Comparison of ENCODE assay signal across 1 cellular context in the genomic region with DNA sequence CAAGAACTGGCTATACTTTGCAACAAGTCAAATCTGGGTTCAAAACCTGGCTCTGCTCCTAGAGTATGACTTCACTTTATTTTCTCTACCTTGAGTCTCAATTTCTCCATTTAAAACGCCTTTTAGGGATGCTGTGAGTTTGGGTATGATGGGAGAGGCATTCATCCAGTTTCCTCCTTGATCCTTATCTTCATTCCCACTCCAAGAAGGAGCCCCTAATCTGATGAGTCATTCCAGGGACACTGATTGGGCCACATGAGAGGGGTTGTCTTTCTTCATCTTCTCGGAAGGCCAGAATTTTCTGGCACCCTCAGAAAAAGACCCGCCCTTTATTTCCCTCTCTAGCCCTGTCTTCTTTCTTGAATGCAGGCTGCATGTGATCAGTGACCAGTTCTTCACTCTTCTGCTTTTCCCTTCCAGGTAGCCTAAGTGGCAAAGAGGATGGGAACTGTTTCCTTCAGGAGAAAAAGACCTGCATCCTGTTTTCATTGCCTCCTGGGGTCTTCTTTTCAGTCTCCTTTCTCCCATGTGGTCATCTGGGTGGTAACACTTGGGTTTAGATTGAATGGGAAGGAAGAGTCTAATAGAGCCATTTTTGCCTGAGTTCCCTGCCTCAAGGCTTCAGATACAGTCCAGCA.
TF ChIP-seq lines count a peak whose summit lies in the region.

No MANE protein-coding gene starts in this region.

TF ChIP-seq in SK-N-SH treated with all-trans-retinoic acid at 6 μM for 48 hours, 23 proteins besides CTCF, POLR2A, EP300 and RAD21 (continued from another document):
- TF ChIP-seq TSHZ2 (CRISPR knock-in tag; IDR thresholded peaks at IDR 0.05) (no peak), ZNF70 (CRISPR knock-in tag; IDR thresholded peaks at IDR 0.05) (no peak), ESRRG (CRISPR knock-in tag; IDR thresholded peaks at IDR 0.05) (no peak), GLIS3 (CRISPR knock-in tag; IDR thresholded peaks at IDR 0.05) (no peak), TOX (CRISPR knock-in tag; IDR thresholded peaks at IDR 0.05; ENCODE audit: borderline replicate concordance) (no peak), ZNF8 (CRISPR knock-in tag; IDR thresholded peaks at IDR 0.05) (no peak), OSR1 (CRISPR knock-in tag; IDR thresholded peaks at IDR 0.05) (no peak)
- TF ChIP-seq, protein P1, sequence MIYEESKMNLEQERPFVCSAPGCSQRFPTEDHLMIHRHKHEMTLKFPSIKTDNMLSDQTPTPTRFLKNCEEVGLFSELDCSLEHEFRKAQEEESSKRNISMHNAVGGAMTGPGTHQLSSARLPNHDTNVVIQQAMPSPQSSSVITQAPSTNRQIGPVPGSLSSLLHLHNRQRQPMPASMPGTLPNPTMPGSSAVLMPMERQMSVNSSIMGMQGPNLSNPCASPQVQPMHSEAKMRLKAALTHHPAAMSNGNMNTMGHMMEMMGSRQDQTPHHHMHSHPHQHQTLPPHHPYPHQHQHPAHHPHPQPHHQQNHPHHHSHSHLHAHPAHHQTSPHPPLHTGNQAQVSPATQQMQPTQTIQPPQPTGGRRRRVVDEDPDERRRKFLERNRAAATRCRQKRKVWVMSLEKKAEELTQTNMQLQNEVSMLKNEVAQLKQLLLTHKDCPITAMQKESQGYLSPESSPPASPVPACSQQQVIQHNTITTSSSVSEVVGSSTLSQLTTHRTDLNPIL (CRISPR knock-in tag; IDR thresholded peaks at IDR 0.05; ENCODE audit: low read depth), result no peak
- TF ChIP-seq, protein P2, sequence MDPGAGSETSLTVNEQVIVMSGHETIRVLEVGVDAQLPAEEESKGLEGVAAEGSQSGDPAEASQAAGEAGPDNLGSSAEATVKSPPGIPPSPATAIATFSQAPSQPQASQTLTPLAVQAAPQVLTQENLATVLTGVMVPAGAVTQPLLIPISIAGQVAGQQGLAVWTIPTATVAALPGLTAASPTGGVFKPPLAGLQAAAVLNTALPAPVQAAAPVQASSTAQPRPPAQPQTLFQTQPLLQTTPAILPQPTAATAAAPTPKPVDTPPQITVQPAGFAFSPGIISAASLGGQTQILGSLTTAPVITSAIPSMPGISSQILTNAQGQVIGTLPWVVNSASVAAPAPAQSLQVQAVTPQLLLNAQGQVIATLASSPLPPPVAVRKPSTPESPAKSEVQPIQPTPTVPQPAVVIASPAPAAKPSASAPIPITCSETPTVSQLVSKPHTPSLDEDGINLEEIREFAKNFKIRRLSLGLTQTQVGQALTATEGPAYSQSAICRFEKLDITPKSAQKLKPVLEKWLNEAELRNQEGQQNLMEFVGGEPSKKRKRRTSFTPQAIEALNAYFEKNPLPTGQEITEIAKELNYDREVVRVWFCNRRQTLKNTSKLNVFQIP (CRISPR knock-in tag; IDR thresholded peaks at IDR 0.05; ENCODE audit: borderline replicate concordance, low read depth), result no peak
TF ChIP-seq in SK-N-SH treated with all-trans-retinoic acid at 6 μM for 48 hours: peak in this region for 0.
